In genomic region chr12:2959508-2960431, GRCh38 we compare ENCODE assay signal across 8 cellular contexts. TPM values are rescaled to one million over a fixed set of nuclear protein-coding genes. Genes with fewer than 3 reads are reported as not detected.
DNase-seq lines count a peak whose midpoint lies in the region; ATAC-seq and TF ChIP-seq lines count a peak whose summit lies in the region.

No MANE protein-coding gene starts in this region.

- H3K79me2 ChIP-seq in smooth muscle cell (ENCODE audit: low read depth) = peaks cover 5% of the 10 kb centered on the region

- H4K20me1 ChIP-seq in smooth muscle cell (ENCODE audit: low read depth) = peaks cover 32% of the 10 kb centered on the region

- peak overlapping the region; percentile 97 for H3K4me2 ChIP-seq in smooth muscle cell

- TF ChIP-seq CTCF in AG04450 (IDR thresholded peaks at IDR 0.05; ENCODE audit: low read depth, low read length) (no peak), GM10266 (IDR thresholded peaks at IDR 0.05; ENCODE audit: control insufficient read depth, insufficient read depth, low read depth, missing control alignments) (no peak), brain (conservative IDR thresholded peaks at IDR 0.05) (no peak), smooth muscle cell (IDR thresholded peaks at IDR 0.05; ENCODE audit: borderline replicate concordance, insufficient read depth, poor library complexity, severe bottlenecking) (no peak)

- peak overlapping the region; percentile 85 for H2AFZ ChIP-seq in smooth muscle cell (ENCODE audit: low read depth)

- H3K4me1 Mint-ChIP-seq in brain = peaks cover 34% of the 10 kb centered on the region

- H3K36me3 ChIP-seq in iPS-20b (ENCODE audit: insufficient read depth, low read depth, low read length) (no peaks in the 10 kb centered on the region), smooth muscle cell (ENCODE audit: low read depth) (no peaks in the 10 kb centered on the region)

- H3K27ac Mint-ChIP-seq in brain = peak overlapping the region in 3 of 5 experiments; percentile 54 to 69 (median 66)

- ATAC-seq in GM18519 (IDR thresholded peaks at IDR 0.05; ENCODE audit: low FRiP score, unreplicated experiment) (no peak), GM21447 (IDR thresholded peaks at IDR 0.05; ENCODE audit: unreplicated experiment) (no peak)

- H3K36me3 Mint-ChIP-seq in brain = no peaks in the 10 kb centered on the region

- H3K9ac ChIP-seq in iPS-20b (ENCODE audit: low read depth, low read length) (peak overlapping the region; percentile 67; the same call in 1 of the 2 replicates), smooth muscle cell (ENCODE audit: low read depth) (peak overlapping the region; percentile 60)

- no peaks in the 10 kb centered on the region for H3K9me3 ChIP-seq in AG04450 (ENCODE audit: control insufficient read depth, insufficient read depth, low read length)
- H3K9me3 ChIP-seq in iPS-20b (ENCODE audit: insufficient read depth, low read depth, low read length) = no peaks in the 10 kb centered on the region
- no peaks in the 10 kb centered on the region for H3K9me3 ChIP-seq in smooth muscle cell (replicated peaks; ENCODE audit: low read depth)

- CTCF ChIA-PET in AG04450 (lab: Charles Lee) = no interaction called here

- H3K4me1 ChIP-seq in iPS-20b (ENCODE audit: insufficient read depth, low read length) (peaks cover 29% of the 10 kb centered on the region), smooth muscle cell (ENCODE audit: low read depth) (peaks cover 37% of the 10 kb centered on the region)

- peaks cover 18% of the 10 kb centered on the region for H3F3A ChIP-seq in smooth muscle cell (ENCODE audit: low read depth)

- POLR2A ChIA-PET in AG04450 (lab: Yijun Ruan, JAX) = no interaction called here

- H3K27me3 Mint-ChIP-seq in brain = peaks cover 48% of the 10 kb centered on the region

- H3K4me3 ChIP-seq in AG04450 (ENCODE audit: low read depth, low read length) = peak overlapping the region; percentile 79
- H3K4me3 ChIP-seq in iPS-20b (ENCODE audit: low read length) = peak overlapping the region; percentile 83
- H3K4me3 ChIP-seq in smooth muscle cell = peak overlapping the region; percentile 73

- no peaks in the 10 kb centered on the region for H3K27me3 ChIP-seq in AG04450 (ENCODE audit: control insufficient read depth, insufficient read depth, low read length)
- peaks cover 20% of the 10 kb centered on the region for H3K27me3 ChIP-seq in iPS-20b (ENCODE audit: insufficient read depth, low read length)
- H3K27me3 ChIP-seq in smooth muscle cell (ENCODE audit: low read depth) = no peaks in the 10 kb centered on the region

- peak overlapping the region; percentile 82 for H3K27ac ChIP-seq in AG04450 (ENCODE audit: low read depth, low read length)
- peak overlapping the region; percentile 41 for H3K27ac ChIP-seq in iPS-20b (ENCODE audit: low read length)
- H3K27ac ChIP-seq in smooth muscle cell (ENCODE audit: low read depth) = peak overlapping the region; percentile 78

- peaks cover 0 to 4% (median 0%) of the 10 kb centered on the region in 5 experiments for H3K9me3 Mint-ChIP-seq in brain

- WGBS in smooth muscle cell (ENCODE audit: low lambda C conversion rate) = under 1% methylated on average over 60 of the region's 106 CpGs

- H3K4me3 Mint-ChIP-seq in brain = peak overlapping the region; percentile 76 to 92 (median 86)

- no peak for DNase-seq in AG04450 (ENCODE audit: low read depth, low spot score)
- DNase-seq in GM10266 (ENCODE audit: extremely low spot score) = peak; percentile 60
- peak; percentile 73 for DNase-seq in NCI-H526 treated with DMSO at 0.1 percent for 48 hours (lab: John Stamatoyannopoulos, UW)
- DNase-seq in smooth muscle cell (lab: John Stamatoyannopoulos, UW; ENCODE audit: unreplicated experiment) = peak; percentile 55

RNA-seq across cellular contexts. Expression of gene TEAD4, which starts 0.6 kb away (rescaled TPM):
- 10.3 and 14.1 TPM in 2 replicates for polyA plus RNA-seq in AG04450 (2011; rRNA removed)
- polyA minus RNA-seq in AG04450 (2011; rRNA and poly(A)+ RNA removed) = 12.6 and 15.8 TPM in 2 replicates
- 6.1 TPM for polyA plus RNA-seq in brain (ENCODE audit: insufficient read depth, low read depth, low replicate concordance)
- total RNA-seq in smooth muscle cell = 12.0 and 14.3 TPM in 2 replicates
- polyA plus RNA-seq in smooth muscle cell = 12.0 and 12.7 TPM in 2 replicates
